ENCODE assay signal across 1 cellular context in the genomic region with DNA sequence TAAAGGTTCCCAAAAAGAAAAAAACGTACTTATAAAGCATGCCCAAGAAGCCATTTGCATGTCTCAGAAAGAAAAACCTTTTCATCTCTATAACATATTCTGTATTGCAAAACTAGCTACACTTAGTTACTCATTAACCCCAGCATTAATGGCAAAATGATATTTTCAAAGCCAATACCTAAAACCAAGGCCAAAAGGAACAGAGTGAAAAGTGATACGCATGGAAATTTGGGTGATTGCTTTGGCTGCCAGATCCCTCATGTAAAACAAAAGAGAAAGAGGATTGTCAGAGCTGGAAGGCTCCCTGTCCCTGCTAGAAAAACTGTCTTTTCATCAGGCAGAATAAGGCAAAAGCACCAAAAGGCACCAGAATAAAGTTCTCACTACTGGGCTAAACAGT.
TF ChIP-seq lines count a peak whose summit lies in the region.

No MANE protein-coding gene starts in this region.

TF ChIP-seq in HepG2, 621 proteins besides CTCF, POLR2A, EP300 and RAD21 (continued from another document):
- TF ChIP-seq, protein P1, sequence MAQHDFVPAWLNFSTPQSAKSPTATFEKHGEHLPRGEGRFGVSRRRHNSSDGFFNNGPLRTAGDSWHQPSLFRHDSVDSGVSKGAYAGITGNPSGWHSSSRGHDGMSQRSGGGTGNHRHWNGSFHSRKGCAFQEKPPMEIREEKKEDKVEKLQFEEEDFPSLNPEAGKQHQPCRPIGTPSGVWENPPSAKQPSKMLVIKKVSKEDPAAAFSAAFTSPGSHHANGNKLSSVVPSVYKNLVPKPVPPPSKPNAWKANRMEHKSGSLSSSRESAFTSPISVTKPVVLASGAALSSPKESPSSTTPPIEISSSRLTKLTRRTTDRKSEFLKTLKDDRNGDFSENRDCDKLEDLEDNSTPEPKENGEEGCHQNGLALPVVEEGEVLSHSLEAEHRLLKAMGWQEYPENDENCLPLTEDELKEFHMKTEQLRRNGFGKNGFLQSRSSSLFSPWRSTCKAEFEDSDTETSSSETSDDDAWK (CRISPR knock-in tag; IDR thresholded peaks at IDR 0.05), result no peak
- TF ChIP-seq ZFYVE20 (CRISPR knock-in tag; IDR thresholded peaks at IDR 0.05; ENCODE audit: borderline replicate concordance, low read depth) (no peak), ZNF780A (CRISPR knock-in tag; IDR thresholded peaks at IDR 0.05) (no peak), ZBTB20 (CRISPR knock-in tag; IDR thresholded peaks at IDR 0.05; ENCODE audit: borderline replicate concordance, low read depth) (no peak), HIVEP1 (CRISPR knock-in tag; IDR thresholded peaks at IDR 0.05) (no peak), ZNF414 (CRISPR knock-in tag; IDR thresholded peaks at IDR 0.05) (no peak), MAZ (IDR thresholded peaks at IDR 0.05; ENCODE audit: borderline replicate concordance, low read depth, low read length) (no peak), MAZ (CRISPR knock-in tag; IDR thresholded peaks at IDR 0.05; ENCODE audit: low read depth) (no peak), THAP11 (CRISPR knock-in tag; IDR thresholded peaks at IDR 0.05) (no peak)
- TF ChIP-seq, protein P2, sequence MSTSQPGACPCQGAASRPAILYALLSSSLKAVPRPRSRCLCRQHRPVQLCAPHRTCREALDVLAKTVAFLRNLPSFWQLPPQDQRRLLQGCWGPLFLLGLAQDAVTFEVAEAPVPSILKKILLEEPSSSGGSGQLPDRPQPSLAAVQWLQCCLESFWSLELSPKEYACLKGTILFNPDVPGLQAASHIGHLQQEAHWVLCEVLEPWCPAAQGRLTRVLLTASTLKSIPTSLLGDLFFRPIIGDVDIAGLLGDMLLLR (CRISPR knock-in tag; IDR thresholded peaks at IDR 0.05), result no peak
TF ChIP-seq in HepG2: peak in this region for 0.
